In the genomic region with DNA sequence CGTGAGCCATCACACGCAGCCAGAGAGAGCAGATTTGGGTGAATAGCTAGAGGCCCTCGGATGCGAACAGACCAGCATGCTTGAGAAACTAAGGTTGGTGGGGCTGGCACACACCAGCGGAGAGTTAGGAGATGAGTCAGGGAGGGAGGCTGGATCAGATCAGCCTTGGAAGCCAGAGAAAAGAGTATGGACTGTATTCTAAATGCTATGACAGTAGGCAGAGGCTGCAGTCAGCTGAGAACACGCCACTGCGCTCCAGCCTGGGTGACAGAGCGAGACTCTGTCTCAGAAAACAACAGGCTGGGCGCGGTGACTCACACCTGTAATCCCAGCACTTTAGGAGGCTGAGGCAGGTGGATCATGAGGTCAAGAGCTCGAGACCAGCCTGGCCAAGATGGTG, we compare ENCODE assay signal across 12 cellular contexts. TPM values are rescaled to one million over a fixed set of nuclear protein-coding genes. Genes with fewer than 3 reads are reported as not detected.
DNase-seq lines count a peak whose midpoint lies in the region; ATAC-seq, FAIRE-seq and TF ChIP-seq lines count a peak whose summit lies in the region.
"Had no signal": no experiment of that assay in that cellular context is flagged by ENCODE, and none has a peak within 500 bp of the region (broad histone marks: within the 10 kb centered on the region; RNA-seq: fewer than 3 reads in every experiment).

No MANE protein-coding gene starts in this region.

- no peak overlapping the region for H3K27ac ChIP-seq in kidney (ENCODE audit: low read depth in 2 of 2, low read length in 2 of 2)

- peaks cover 0 to 3% of the 10 kb centered on the region in 2 donors for H3K4me1 ChIP-seq in kidney (ENCODE audit: control insufficient read depth in 1 of 2, insufficient read depth in 1 of 2, low read depth in 1 of 2, low read length in 2 of 2)

- no peak for FAIRE-seq in kidney (lab: Jason Lieb, UNC)

- no peaks in the 10 kb centered on the region for H3K9me3 ChIP-seq in kidney (ENCODE audit: control insufficient read depth in 1 of 2, low read length in 2 of 2)
- H3K9me3 ChIP-seq: mucosa of descending colon had no signal

- H3K36me3 ChIP-seq in kidney (ENCODE audit: control insufficient read depth in 1 of 2, insufficient read depth in 2 of 2, low read length in 2 of 2), result no peaks in the 10 kb centered on the region

- intact Hi-C loops in kidney (cut with DNase I), result no loop called here

- no peak overlapping the region for H3K9ac ChIP-seq in kidney (ENCODE audit: low read length in 2 of 2)

- DNase-seq in GM03348 (ENCODE audit: low spot score), result peak; percentile 84
- peak; percentile 61 for DNase-seq in fibroblast of pulmonary artery (ENCODE audit: low read depth)
- peak; percentile 38 for DNase-seq in stimulated activated CD8-positive, alpha-beta memory T cell treated with anti-CD3 and anti-CD28 coated beads, Interleukin-4, amount 100 ng/mL, for 48 hours
- no peak for DNase-seq in kidney
- no peak for DNase-seq in activated CD8-positive, alpha-beta memory T cell treated with anti-CD3 and anti-CD28 coated beads, Interleukin-2, amount 50 U/mL, for 4 hours
- DNase-seq in GM13976 (ENCODE audit: low spot score), result no peak
- DNase-seq: activated naive CD4-positive, alpha-beta T cell treated with anti-CD3 and anti-CD28 coated beads, Interleukin-2, amount 50 U/mL, for 16 hours; glutamatergic neuron; mucosa of descending colon; substantia nigra had no signal

- H3K4me3 ChIP-seq in fibroblast of pulmonary artery (replicated peaks; ENCODE audit: low read depth, low read length) (no peak overlapping the region), kidney (ENCODE audit: low read length in 2 of 2) (no peak overlapping the region)
- H3K4me3 ChIP-seq: mucosa of descending colon had no signal

- ATAC-seq in SK-N-SH treated with all-trans-retinoic acid at 6 μM for 48 hours (peak; percentile 45), HG03378 (IDR thresholded peaks at IDR 0.05; ENCODE audit: unreplicated experiment) (no peak)
- ATAC-seq: mucosa of descending colon had no signal

- TF ChIP-seq CTCF in fibroblast of pulmonary artery (IDR thresholded peaks at IDR 0.05; ENCODE audit: low read length, missing control alignments), result no peak
- no peak for TF ChIP-seq CTCF in kidney (IDR thresholded peaks at IDR 0.05; ENCODE audit: borderline replicate concordance, extremely low read depth, insufficient read depth)
- no peak for TF ChIP-seq CTCF in GM13976 (IDR thresholded peaks at IDR 0.05; ENCODE audit: borderline replicate concordance, control extremely low read depth, extremely low read depth, insufficient read depth, missing control alignments)

- in situ Hi-C loops in GM13976 (cut with MboI; ENCODE audit: low sequenced_read_pairs, unreplicated experiment), result no loop called here

TF ChIP-seq in SK-N-SH treated with all-trans-retinoic acid at 6 μM for 48 hours, 23 proteins besides CTCF, POLR2A, EP300 and RAD21:
- TF ChIP-seq ZFP3 (CRISPR knock-in tag; IDR thresholded peaks at IDR 0.05) (no peak), ESRRG (CRISPR knock-in tag; IDR thresholded peaks at IDR 0.05) (no peak), SNAI2 (CRISPR knock-in tag; IDR thresholded peaks at IDR 0.05) (no peak), ARNTL (CRISPR knock-in tag; IDR thresholded peaks at IDR 0.05; ENCODE audit: borderline replicate concordance, low read depth) (no peak), TOX (CRISPR knock-in tag; IDR thresholded peaks at IDR 0.05; ENCODE audit: borderline replicate concordance) (no peak), PPARA (CRISPR knock-in tag; IDR thresholded peaks at IDR 0.05; ENCODE audit: borderline replicate concordance) (no peak), BACH2 (CRISPR knock-in tag; IDR thresholded peaks at IDR 0.05; ENCODE audit: borderline replicate concordance) (no peak)
- TF ChIP-seq, protein P1, sequence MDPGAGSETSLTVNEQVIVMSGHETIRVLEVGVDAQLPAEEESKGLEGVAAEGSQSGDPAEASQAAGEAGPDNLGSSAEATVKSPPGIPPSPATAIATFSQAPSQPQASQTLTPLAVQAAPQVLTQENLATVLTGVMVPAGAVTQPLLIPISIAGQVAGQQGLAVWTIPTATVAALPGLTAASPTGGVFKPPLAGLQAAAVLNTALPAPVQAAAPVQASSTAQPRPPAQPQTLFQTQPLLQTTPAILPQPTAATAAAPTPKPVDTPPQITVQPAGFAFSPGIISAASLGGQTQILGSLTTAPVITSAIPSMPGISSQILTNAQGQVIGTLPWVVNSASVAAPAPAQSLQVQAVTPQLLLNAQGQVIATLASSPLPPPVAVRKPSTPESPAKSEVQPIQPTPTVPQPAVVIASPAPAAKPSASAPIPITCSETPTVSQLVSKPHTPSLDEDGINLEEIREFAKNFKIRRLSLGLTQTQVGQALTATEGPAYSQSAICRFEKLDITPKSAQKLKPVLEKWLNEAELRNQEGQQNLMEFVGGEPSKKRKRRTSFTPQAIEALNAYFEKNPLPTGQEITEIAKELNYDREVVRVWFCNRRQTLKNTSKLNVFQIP (CRISPR knock-in tag; IDR thresholded peaks at IDR 0.05; ENCODE audit: borderline replicate concordance, low read depth), result no peak
- TF ChIP-seq, protein P2, sequence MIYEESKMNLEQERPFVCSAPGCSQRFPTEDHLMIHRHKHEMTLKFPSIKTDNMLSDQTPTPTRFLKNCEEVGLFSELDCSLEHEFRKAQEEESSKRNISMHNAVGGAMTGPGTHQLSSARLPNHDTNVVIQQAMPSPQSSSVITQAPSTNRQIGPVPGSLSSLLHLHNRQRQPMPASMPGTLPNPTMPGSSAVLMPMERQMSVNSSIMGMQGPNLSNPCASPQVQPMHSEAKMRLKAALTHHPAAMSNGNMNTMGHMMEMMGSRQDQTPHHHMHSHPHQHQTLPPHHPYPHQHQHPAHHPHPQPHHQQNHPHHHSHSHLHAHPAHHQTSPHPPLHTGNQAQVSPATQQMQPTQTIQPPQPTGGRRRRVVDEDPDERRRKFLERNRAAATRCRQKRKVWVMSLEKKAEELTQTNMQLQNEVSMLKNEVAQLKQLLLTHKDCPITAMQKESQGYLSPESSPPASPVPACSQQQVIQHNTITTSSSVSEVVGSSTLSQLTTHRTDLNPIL (CRISPR knock-in tag; IDR thresholded peaks at IDR 0.05; ENCODE audit: low read depth), result no peak
TF ChIP-seq in SK-N-SH treated with all-trans-retinoic acid at 6 μM for 48 hours: peak in this region for 0.

RNA-seq across cellular contexts. Expression of gene PLEKHM2, which starts 4.0 kb away (rescaled TPM):
- 65.7 TPM for total RNA-seq in kidney
- 21.7 TPM for polyA plus RNA-seq in kidney (ENCODE audit: insufficient read depth, low read depth, low replicate concordance)

RNA-seq across cellular contexts. Expression of gene SLC25A34, which starts 55.9 kb away (rescaled TPM):
- 1.5 TPM for total RNA-seq in kidney
- polyA plus RNA-seq in kidney (ENCODE audit: insufficient read depth, low read depth, low replicate concordance), result 12.2 TPM

Comparison
In these comparisons a context has a peak if more than half of its experiments do, and no peak if none do; other contexts are left out.
1. DNase-seq: peak in GM03348 (single experiment), fibroblast of pulmonary artery (single experiment) and stimulated activated CD8-positive, alpha-beta memory T cell treated with anti-CD3 and anti-CD28 coated beads, Interleukin-4, amount 100 ng/mL, for 48 hours (single experiment); none in kidney (single experiment), activated CD8-positive, alpha-beta memory T cell treated with anti-CD3 and anti-CD28 coated beads, Interleukin-2, amount 50 U/mL, for 4 hours (single experiment) and GM13976 (single experiment).